ENCODE assay signal across 8 cellular contexts in the genomic region with DNA sequence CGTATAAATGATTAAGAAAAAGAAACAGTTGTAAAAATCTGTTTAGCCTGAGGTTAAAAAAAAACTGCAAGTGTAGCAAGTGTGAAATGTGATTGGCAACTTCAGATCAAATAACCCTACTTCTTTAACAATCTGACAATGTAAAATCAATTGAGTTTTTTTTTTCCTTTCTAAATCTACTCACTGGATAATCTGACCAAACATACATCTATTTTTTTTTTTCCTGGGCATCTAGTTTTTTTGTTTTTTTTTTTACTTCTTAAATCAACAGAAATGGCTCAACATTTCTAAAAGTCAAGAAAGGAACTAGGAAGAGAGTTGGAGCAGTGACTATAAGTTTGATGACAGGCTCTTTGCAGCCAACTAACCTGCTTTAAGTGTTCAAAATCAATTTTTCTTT. TPM values are rescaled to one million over a fixed set of nuclear protein-coding genes. Genes with fewer than 3 reads are reported as not detected.
DNase-seq lines count a peak whose midpoint lies in the region; ATAC-seq and TF ChIP-seq lines count a peak whose summit lies in the region.

No MANE protein-coding gene starts in this region.

- in situ Hi-C loops in GM23248 (cut with MboI): no loop called here

- 25 to 32% methylated on average over 1 of the region's 1 CpG for WGBS in GM23248 (ENCODE audit: low coverage in 1 of 2, low lambda C conversion rate in 2 of 2, missing lambda C conversion rate in 2 of 2), 2 experiments

- TF ChIP-seq CTCF in RWPE2 (IDR thresholded peaks at IDR 0.05; ENCODE audit: poor library complexity, severe bottlenecking) (no peak), epithelial cell of proximal tubule (conservative IDR thresholded peaks at IDR 0.05; ENCODE audit: low read depth, low read length) (no peak), retinal pigment epithelial cell (conservative IDR thresholded peaks at IDR 0.05; ENCODE audit: low read depth, low read length) (no peak)

- H3K4me1 ChIP-seq in GM23248 (ENCODE audit: insufficient read depth): peaks cover 29% of the 10 kb centered on the region
- peaks cover 8% of the 10 kb centered on the region for H3K4me1 ChIP-seq in RWPE2 (ENCODE audit: insufficient read depth, poor library complexity, severe bottlenecking)

- peaks cover 24% of the 10 kb centered on the region for H3F3A ChIP-seq in GM23248 (ENCODE audit: insufficient read depth)

- H3K4me3 ChIP-seq in GM23248 (peak overlapping the region; percentile 85), RWPE2 (ENCODE audit: severe bottlenecking) (peak overlapping the region; percentile 94), epithelial cell of proximal tubule (ENCODE audit: low read depth, low read length) (peak overlapping the region; percentile 99), retinal pigment epithelial cell (ENCODE audit: low read length) (peak overlapping the region; percentile 89)

- peak overlapping the region; percentile 89 for H2AFZ ChIP-seq in GM23248

- H3K9me3 ChIP-seq in GM23248 (ENCODE audit: low read depth) (no peaks in the 10 kb centered on the region), RWPE2 (ENCODE audit: severe bottlenecking) (no peaks in the 10 kb centered on the region)

- DNase-seq in GM23248 (peak; percentile 34), RWPE2 (ENCODE audit: low spot score) (no peak), epithelial cell of proximal tubule (ENCODE audit: low read depth) (no peak), retinal pigment epithelial cell (ENCODE audit: low read depth) (no peak), NCI-H187 (lab: John Stamatoyannopoulos, UW) (no peak)
- DNase-seq in stimulated activated CD8-positive, alpha-beta memory T cell treated with anti-CD3 and anti-CD28 coated beads, Interleukin-4, amount 100 ng/mL, for 48 hours: no peak
- DNase-seq in activated CD8-positive, alpha-beta memory T cell treated with anti-CD3 and anti-CD28 coated beads for 24 hours: no peak

- ATAC-seq in RWPE2 (ENCODE audit: low read depth): no peak
- no peak for ATAC-seq in GM21786 (IDR thresholded peaks at IDR 0.05; ENCODE audit: unreplicated experiment)

- H3K36me3 ChIP-seq in GM23248 (ENCODE audit: low read depth) (no peaks in the 10 kb centered on the region), RWPE2 (ENCODE audit: low read depth) (0 out of 2 replicates have a peak, but pooled peaks cover 5% of the 10 kb centered on the region)

- H3K9ac ChIP-seq in GM23248: peak overlapping the region; percentile 94

- peak overlapping the region; percentile 99 for H3K4me2 ChIP-seq in GM23248 (ENCODE audit: unreplicated experiment)

- H3K27me3 ChIP-seq in GM23248 (replicated peaks; ENCODE audit: insufficient read depth) (no peaks in the 10 kb centered on the region), RWPE2 (ENCODE audit: insufficient read depth, poor library complexity, severe bottlenecking) (no peaks in the 10 kb centered on the region)

- peaks cover 48% of the 10 kb centered on the region for H3K79me2 ChIP-seq in GM23248 (ENCODE audit: insufficient read depth)

- H3K27ac ChIP-seq in GM23248: peak overlapping the region; percentile 88
- peak overlapping the region; percentile 49 for H3K27ac ChIP-seq in RWPE2 (ENCODE audit: poor library complexity, severe bottlenecking)

- H3K9me2 ChIP-seq in GM23248 (ENCODE audit: insufficient read depth): no peaks in the 10 kb centered on the region

- H4K20me1 ChIP-seq in GM23248 (ENCODE audit: insufficient read depth): peaks cover 3% of the 10 kb centered on the region; the same call in 1 of the 2 replicates

RNA-seq across cellular contexts. Expression of a gene that starts 1.4 kb away (rescaled TPM):
- 3.8 and 5.9 TPM in 2 replicates for total RNA-seq in GM23248 (2014; rRNA removed; shearing (Covaris generic))
- polyA plus RNA-seq in GM23248 (2016; fragmentation: Nextera tagmentation; extraction: Ambion mirVana): 22.7 and 24.1 TPM in 2 replicates
- total RNA-seq in epithelial cell of proximal tubule: 7.5 and 9.5 TPM in 2 replicates

RNA-seq across cellular contexts. Expression of a gene that starts 1.6 kb away (rescaled TPM):
- total RNA-seq in GM23248 (2014; rRNA removed; shearing (Covaris generic)): 0.51 and 1.1 TPM in 2 replicates
- polyA plus RNA-seq in GM23248 (2016; fragmentation: Nextera tagmentation; extraction: Ambion mirVana): 1.7 and 1.9 TPM in 2 replicates
- total RNA-seq in epithelial cell of proximal tubule: 5.3 and 18.9 TPM in 2 replicates

RNA-seq across cellular contexts. Expression of a gene that starts 30.9 kb away (rescaled TPM):
- 42.7 and 57.4 TPM in 2 replicates for total RNA-seq in GM23248 (2014; rRNA removed; shearing (Covaris generic))
- 21.1 and 23.0 TPM in 2 replicates for polyA plus RNA-seq in GM23248 (2016; fragmentation: Nextera tagmentation; extraction: Ambion mirVana)
- 18.4 and 31.5 TPM in 2 replicates for total RNA-seq in epithelial cell of proximal tubule
